1 cellular context compared by ENCODE assay signal in the genomic region with DNA sequence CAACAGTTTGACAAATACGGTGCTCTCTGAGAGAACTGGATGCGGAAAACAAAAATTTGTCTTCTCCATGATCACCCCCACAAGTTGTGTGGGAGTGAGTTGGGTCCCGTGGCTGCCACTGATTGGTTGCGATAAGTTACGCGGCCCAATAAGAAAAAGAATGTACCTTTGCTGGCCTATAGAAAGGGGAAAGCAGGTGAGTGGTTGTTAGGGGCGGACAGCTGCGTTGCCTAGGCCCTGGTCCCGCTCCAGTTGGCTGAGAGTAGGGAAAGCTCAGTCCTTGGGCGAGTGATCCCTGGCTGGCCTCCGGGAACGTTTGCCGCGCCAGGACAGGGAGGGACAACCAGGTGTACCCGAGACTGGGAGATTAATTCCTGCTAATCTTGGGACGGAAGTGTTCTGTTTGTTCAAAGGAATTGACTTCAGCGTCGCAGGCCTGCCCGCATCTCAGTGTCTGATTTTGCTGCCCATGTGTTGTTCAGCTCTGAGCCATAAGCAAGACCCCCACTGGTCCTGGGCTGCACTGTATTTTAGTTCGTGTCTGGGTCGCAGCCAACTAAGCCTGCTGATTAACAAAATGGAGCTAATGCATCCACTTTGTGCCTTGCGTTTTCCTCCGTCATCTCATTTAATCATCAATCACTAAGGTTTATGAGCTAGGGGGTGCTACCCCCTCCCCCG.
TF ChIP-seq lines count a peak whose summit lies in the region.

No MANE protein-coding gene starts in this region.

TF ChIP-seq in GM12878, 131 proteins besides CTCF, POLR2A, EP300 and RAD21 (continued from another document and continues in another):
- TF ChIP-seq, protein P1, sequence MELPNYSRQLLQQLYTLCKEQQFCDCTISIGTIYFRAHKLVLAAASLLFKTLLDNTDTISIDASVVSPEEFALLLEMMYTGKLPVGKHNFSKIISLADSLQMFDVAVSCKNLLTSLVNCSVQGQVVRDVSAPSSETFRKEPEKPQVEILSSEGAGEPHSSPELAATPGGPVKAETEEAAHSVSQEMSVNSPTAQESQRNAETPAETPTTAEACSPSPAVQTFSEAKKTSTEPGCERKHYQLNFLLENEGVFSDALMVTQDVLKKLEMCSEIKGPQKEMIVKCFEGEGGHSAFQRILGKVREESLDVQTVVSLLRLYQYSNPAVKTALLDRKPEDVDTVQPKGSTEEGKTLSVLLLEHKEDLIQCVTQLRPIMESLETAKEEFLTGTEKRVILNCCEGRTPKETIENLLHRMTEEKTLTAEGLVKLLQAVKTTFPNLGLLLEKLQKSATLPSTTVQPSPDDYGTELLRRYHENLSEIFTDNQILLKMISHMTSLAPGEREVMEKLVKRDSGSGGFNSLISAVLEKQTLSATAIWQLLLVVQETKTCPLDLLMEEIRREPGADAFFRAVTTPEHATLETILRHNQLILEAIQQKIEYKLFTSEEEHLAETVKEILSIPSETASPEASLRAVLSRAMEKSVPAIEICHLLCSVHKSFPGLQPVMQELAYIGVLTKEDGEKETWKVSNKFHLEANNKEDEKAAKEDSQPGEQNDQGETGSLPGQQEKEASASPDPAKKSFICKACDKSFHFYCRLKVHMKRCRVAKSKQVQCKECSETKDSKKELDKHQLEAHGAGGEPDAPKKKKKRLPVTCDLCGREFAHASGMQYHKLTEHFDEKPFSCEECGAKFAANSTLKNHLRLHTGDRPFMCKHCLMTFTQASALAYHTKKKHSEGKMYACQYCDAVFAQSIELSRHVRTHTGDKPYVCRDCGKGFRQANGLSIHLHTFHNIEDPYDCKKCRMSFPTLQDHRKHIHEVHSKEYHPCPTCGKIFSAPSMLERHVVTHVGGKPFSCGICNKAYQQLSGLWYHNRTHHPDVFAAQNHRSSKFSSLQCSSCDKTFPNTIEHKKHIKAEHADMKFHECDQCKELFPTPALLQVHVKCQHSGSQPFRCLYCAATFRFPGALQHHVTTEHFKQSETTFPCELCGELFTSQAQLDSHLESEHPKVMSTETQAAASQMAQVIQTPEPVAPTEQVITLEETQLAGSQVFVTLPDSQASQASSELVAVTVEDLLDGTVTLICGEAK (IDR thresholded peaks at IDR 0.05; ENCODE audit: borderline replicate concordance): no peak
- 0 out of 2 replicates have a peak, but pooled peaks have one; percentile 50 for TF ChIP-seq RAD51 (IDR thresholded peaks at IDR 0.05)
- no peak for TF ChIP-seq IRF4 (IDR thresholded peaks at IDR 0.05; ENCODE audit: low read depth, low read length)
- TF ChIP-seq ESRRA (IDR thresholded peaks at IDR 0.05; ENCODE audit: low read length): no peak
- no peak for TF ChIP-seq ATF7 (IDR thresholded peaks at IDR 0.05; ENCODE audit: low read depth)
- no peak for TF ChIP-seq BHLHE40 (IDR thresholded peaks at IDR 0.05; ENCODE audit: borderline replicate concordance in 1 of 2, low read depth in 2 of 2, low read length in 1 of 2)
- TF ChIP-seq, protein P2, sequence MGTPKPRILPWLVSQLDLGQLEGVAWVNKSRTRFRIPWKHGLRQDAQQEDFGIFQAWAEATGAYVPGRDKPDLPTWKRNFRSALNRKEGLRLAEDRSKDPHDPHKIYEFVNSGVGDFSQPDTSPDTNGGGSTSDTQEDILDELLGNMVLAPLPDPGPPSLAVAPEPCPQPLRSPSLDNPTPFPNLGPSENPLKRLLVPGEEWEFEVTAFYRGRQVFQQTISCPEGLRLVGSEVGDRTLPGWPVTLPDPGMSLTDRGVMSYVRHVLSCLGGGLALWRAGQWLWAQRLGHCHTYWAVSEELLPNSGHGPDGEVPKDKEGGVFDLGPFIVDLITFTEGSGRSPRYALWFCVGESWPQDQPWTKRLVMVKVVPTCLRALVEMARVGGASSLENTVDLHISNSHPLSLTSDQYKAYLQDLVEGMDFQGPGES (IDR thresholded peaks at IDR 0.05): peak; percentile 72; the same call in 1 of the 2 replicates
- TF ChIP-seq NFXL1 (IDR thresholded peaks at IDR 0.05; ENCODE audit: borderline replicate concordance): no peak
- TF ChIP-seq HDGF (IDR thresholded peaks at IDR 0.05): no peak
- no peak; the same call in 1 of the 2 replicates for TF ChIP-seq YY1 (IDR thresholded peaks at IDR 0.05; ENCODE audit: low read depth, low read length)
- TF ChIP-seq, protein P3, sequence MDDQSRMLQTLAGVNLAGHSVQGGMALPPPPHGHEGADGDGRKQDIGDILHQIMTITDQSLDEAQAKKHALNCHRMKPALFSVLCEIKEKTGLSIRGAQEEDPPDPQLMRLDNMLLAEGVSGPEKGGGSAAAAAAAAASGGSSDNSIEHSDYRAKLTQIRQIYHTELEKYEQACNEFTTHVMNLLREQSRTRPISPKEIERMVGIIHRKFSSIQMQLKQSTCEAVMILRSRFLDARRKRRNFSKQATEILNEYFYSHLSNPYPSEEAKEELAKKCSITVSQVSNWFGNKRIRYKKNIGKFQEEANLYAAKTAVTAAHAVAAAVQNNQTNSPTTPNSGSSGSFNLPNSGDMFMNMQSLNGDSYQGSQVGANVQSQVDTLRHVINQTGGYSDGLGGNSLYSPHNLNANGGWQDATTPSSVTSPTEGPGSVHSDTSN (IDR thresholded peaks at IDR 0.05; ENCODE audit: insufficient replicate concordance, low read depth, low read length): no peak
- no peak for TF ChIP-seq PML (IDR thresholded peaks at IDR 0.05; ENCODE audit: low read length)
- TF ChIP-seq JUND (IDR thresholded peaks at IDR 0.05; ENCODE audit: low read depth, low read length): no peak
- TF ChIP-seq, protein P4, sequence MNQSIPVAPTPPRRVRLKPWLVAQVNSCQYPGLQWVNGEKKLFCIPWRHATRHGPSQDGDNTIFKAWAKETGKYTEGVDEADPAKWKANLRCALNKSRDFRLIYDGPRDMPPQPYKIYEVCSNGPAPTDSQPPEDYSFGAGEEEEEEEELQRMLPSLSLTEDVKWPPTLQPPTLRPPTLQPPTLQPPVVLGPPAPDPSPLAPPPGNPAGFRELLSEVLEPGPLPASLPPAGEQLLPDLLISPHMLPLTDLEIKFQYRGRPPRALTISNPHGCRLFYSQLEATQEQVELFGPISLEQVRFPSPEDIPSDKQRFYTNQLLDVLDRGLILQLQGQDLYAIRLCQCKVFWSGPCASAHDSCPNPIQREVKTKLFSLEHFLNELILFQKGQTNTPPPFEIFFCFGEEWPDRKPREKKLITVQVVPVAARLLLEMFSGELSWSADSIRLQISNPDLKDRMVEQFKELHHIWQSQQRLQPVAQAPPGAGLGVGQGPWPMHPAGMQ (IDR thresholded peaks at IDR 0.05; ENCODE audit: borderline replicate concordance): no peak
- TF ChIP-seq, protein P5, sequence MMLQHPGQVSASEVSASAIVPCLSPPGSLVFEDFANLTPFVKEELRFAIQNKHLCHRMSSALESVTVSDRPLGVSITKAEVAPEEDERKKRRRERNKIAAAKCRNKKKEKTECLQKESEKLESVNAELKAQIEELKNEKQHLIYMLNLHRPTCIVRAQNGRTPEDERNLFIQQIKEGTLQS (IDR thresholded peaks at IDR 0.05; ENCODE audit: borderline replicate concordance, extremely low read depth, low read depth, low read length): no peak
- TF ChIP-seq SMARCA5 (IDR thresholded peaks at IDR 0.05): no peak
- TF ChIP-seq STAT1 (conservative IDR thresholded peaks at IDR 0.05): no peak
- TF ChIP-seq CREB1 (IDR thresholded peaks at IDR 0.05; ENCODE audit: low read depth): peak; percentile 48; the same call in 1 of the 2 replicates
- TF ChIP-seq NFIC (IDR thresholded peaks at IDR 0.05; ENCODE audit: low read depth, low read length): no peak
- peak; percentile 65 to 81 for TF ChIP-seq IKZF2 (IDR thresholded peaks at IDR 0.05)
- no peak for TF ChIP-seq MEF2B (IDR thresholded peaks at IDR 0.05; ENCODE audit: partially characterized antibody, poor library complexity, severe bottlenecking)
- TF ChIP-seq, protein P6, sequence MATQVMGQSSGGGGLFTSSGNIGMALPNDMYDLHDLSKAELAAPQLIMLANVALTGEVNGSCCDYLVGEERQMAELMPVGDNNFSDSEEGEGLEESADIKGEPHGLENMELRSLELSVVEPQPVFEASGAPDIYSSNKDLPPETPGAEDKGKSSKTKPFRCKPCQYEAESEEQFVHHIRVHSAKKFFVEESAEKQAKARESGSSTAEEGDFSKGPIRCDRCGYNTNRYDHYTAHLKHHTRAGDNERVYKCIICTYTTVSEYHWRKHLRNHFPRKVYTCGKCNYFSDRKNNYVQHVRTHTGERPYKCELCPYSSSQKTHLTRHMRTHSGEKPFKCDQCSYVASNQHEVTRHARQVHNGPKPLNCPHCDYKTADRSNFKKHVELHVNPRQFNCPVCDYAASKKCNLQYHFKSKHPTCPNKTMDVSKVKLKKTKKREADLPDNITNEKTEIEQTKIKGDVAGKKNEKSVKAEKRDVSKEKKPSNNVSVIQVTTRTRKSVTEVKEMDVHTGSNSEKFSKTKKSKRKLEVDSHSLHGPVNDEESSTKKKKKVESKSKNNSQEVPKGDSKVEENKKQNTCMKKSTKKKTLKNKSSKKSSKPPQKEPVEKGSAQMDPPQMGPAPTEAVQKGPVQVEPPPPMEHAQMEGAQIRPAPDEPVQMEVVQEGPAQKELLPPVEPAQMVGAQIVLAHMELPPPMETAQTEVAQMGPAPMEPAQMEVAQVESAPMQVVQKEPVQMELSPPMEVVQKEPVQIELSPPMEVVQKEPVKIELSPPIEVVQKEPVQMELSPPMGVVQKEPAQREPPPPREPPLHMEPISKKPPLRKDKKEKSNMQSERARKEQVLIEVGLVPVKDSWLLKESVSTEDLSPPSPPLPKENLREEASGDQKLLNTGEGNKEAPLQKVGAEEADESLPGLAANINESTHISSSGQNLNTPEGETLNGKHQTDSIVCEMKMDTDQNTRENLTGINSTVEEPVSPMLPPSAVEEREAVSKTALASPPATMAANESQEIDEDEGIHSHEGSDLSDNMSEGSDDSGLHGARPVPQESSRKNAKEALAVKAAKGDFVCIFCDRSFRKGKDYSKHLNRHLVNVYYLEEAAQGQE (IDR thresholded peaks at IDR 0.05; ENCODE audit: low read depth, low read length): no peak
- peak; percentile 78 for TF ChIP-seq IKZF1 (conservative IDR thresholded peaks at IDR 0.05)
- TF ChIP-seq RB1 (IDR thresholded peaks at IDR 0.05; ENCODE audit: borderline replicate concordance): no peak
- TF ChIP-seq CHD4 (IDR thresholded peaks at IDR 0.05): no peak
- no peak for TF ChIP-seq KAT2A (conservative IDR thresholded peaks at IDR 0.05; ENCODE audit: control insufficient read depth, low read depth, low read length)
- TF ChIP-seq GABPA (IDR thresholded peaks at IDR 0.05; ENCODE audit: low read depth): no peak
- TF ChIP-seq, protein P7, sequence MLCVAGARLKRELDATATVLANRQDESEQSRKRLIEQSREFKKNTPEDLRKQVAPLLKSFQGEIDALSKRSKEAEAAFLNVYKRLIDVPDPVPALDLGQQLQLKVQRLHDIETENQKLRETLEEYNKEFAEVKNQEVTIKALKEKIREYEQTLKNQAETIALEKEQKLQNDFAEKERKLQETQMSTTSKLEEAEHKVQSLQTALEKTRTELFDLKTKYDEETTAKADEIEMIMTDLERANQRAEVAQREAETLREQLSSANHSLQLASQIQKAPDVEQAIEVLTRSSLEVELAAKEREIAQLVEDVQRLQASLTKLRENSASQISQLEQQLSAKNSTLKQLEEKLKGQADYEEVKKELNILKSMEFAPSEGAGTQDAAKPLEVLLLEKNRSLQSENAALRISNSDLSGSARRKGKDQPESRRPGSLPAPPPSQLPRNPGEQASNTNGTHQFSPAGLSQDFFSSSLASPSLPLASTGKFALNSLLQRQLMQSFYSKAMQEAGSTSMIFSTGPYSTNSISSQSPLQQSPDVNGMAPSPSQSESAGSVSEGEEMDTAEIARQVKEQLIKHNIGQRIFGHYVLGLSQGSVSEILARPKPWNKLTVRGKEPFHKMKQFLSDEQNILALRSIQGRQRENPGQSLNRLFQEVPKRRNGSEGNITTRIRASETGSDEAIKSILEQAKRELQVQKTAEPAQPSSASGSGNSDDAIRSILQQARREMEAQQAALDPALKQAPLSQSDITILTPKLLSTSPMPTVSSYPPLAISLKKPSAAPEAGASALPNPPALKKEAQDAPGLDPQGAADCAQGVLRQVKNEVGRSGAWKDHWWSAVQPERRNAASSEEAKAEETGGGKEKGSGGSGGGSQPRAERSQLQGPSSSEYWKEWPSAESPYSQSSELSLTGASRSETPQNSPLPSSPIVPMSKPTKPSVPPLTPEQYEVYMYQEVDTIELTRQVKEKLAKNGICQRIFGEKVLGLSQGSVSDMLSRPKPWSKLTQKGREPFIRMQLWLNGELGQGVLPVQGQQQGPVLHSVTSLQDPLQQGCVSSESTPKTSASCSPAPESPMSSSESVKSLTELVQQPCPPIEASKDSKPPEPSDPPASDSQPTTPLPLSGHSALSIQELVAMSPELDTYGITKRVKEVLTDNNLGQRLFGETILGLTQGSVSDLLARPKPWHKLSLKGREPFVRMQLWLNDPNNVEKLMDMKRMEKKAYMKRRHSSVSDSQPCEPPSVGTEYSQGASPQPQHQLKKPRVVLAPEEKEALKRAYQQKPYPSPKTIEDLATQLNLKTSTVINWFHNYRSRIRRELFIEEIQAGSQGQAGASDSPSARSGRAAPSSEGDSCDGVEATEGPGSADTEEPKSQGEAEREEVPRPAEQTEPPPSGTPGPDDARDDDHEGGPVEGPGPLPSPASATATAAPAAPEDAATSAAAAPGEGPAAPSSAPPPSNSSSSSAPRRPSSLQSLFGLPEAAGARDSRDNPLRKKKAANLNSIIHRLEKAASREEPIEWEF (IDR thresholded peaks at IDR 0.05; ENCODE audit: insufficient replicate concordance, low read depth, low read length): no peak
- no peak for TF ChIP-seq ASH2L (IDR thresholded peaks at IDR 0.05; ENCODE audit: borderline replicate concordance, low read depth)
- TF ChIP-seq HDAC6 (IDR thresholded peaks at IDR 0.05; ENCODE audit: unreplicated experiment): no peak
- no peak for TF ChIP-seq ZNF622 (IDR thresholded peaks at IDR 0.05)
- no peak for TF ChIP-seq RELA (IDR thresholded peaks at IDR 0.05; ENCODE audit: borderline replicate concordance, partially characterized antibody)
- no peak for TF ChIP-seq WRNIP1 (IDR thresholded peaks at IDR 0.05; ENCODE audit: borderline replicate concordance, low read depth, low read length)
- no peak for TF ChIP-seq CBX5 (IDR thresholded peaks at IDR 0.05; ENCODE audit: low read depth)
- TF ChIP-seq, protein P8, sequence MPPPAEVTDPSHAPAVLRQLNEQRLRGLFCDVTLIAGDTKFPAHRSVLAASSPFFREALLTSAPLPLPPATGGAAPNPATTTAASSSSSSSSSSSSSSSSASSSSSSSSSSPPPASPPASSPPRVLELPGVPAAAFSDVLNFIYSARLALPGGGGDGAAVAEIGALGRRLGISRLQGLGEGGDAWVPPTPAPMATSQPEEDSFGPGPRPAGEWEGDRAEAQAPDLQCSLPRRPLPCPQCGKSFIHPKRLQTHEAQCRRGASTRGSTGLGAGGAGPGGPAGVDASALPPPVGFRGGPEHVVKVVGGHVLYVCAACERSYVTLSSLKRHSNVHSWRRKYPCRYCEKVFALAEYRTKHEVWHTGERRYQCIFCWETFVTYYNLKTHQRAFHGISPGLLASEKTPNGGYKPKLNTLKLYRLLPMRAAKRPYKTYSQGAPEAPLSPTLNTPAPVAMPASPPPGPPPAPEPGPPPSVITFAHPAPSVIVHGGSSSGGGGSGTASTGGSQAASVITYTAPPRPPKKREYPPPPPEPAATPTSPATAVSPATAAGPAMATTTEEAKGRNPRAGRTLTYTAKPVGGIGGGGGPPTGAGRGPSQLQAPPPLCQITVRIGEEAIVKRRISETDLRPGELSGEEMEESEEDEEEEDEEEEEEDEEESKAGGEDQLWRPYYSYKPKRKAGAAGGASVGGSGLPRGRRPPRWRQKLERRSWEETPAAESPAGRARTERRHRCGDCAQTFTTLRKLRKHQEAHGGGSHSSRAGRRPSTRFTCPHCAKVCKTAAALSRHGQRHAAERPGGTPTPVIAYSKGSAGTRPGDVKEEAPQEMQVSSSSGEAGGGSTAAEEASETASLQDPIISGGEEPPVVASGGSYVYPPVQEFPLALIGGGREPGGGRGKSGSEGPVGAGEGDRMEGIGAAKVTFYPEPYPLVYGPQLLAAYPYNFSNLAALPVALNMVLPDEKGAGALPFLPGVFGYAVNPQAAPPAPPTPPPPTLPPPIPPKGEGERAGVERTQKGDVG (CRISPR knock-in tag; IDR thresholded peaks at IDR 0.05): no peak
- TF ChIP-seq CHD1 (IDR thresholded peaks at IDR 0.05; ENCODE audit: low read depth, low read length): no peak
- TF ChIP-seq MTA3 (IDR thresholded peaks at IDR 0.05; ENCODE audit: borderline replicate concordance, low read length): no peak
- peak; percentile 33; the same call in 1 of the 2 replicates for TF ChIP-seq NFYA (IDR thresholded peaks at IDR 0.05; ENCODE audit: borderline replicate concordance, low read depth, low read length)
